ENCODE assay signal across 21 cellular contexts in the genomic region with DNA sequence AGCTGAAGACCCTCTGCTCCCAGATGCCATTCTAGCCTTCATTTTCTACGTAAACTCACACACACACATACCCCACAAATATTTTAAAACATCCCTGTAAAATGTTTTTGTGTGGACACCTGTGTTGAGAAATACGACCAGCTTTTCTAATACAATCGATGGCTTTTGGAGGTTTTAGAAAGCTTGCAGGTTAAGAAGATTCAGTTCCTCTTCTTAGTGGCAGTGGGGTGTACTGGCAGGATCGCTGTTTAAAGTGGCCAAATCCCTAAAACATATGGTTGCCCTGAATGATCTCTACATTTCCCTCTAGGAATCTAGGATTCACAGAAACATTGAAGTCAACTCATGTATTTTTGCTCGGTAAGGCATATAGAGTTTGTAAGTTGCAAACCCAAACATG.
A peak's percentile ranks its signal among the peaks of the same experiment; 100 is the strongest.
DNase-seq lines count a peak whose midpoint lies in the region; ATAC-seq, FAIRE-seq and TF ChIP-seq lines count a peak whose summit lies in the region.
"Had no signal": no experiment of that assay in that cellular context is flagged by ENCODE, and none has a peak within 500 bp of the region (broad histone marks: within the 10 kb centered on the region; RNA-seq: fewer than 3 reads in every experiment).

No MANE protein-coding gene starts in this region.

- intact Hi-C loops in adrenal gland (cut with DNase I), result no loop called here

- no peak for FAIRE-seq in H54 (lab: Jason Lieb, UNC)
- FAIRE-seq: D721Med, GM19239, H1 had no signal

- H3K27ac ChIP-seq in adrenal gland, result no peak overlapping the region

- TF ChIP-seq CTCF in GM12865 (IDR thresholded peaks at IDR 0.05; ENCODE audit: insufficient read depth, low read depth, low read length, missing control alignments) (no peak), adrenal gland (IDR thresholded peaks at IDR 0.05) (no peak)

- H3K4me3 ChIP-seq in GM12865 (ENCODE audit: low read depth, low read length), result no peak overlapping the region
- no peak overlapping the region for H3K4me3 ChIP-seq in adrenal gland

- TF ChIP-seq POLR2A in H54 (IDR thresholded peaks at IDR 0.05; ENCODE audit: low read depth, low read length), result no peak
- no peak for TF ChIP-seq POLR2A in adrenal gland (IDR thresholded peaks at IDR 0.05)

- 74 to 77% (median 76%) methylated on average over 5 of the region's 5 CpGs for WGBS in adrenal gland, 4 donors

- ATAC-seq in GM19351 (IDR thresholded peaks at IDR 0.05; ENCODE audit: unreplicated experiment), result peak; percentile 62
- peak; percentile 40 for ATAC-seq in HG02678 (IDR thresholded peaks at IDR 0.05; ENCODE audit: unreplicated experiment)
- no peak for ATAC-seq in HG03095 (IDR thresholded peaks at IDR 0.05; ENCODE audit: unreplicated experiment)
- ATAC-seq: T-helper 17 cell had no signal

- peak; percentile 27 for DNase-seq in GM12865 (ENCODE audit: low read depth)
- peak; percentile 66 for DNase-seq in RPMI8226
- DNase-seq in H54 (ENCODE audit: insufficient read length, low spot score), result no peak
- DNase-seq in adrenal gland, result no peak
- no peak for DNase-seq in activated CD8-positive, alpha-beta memory T cell treated with anti-CD3 and anti-CD28 coated beads for 24 hours
- DNase-seq: EL, KBM-7, NCI-H1092, NCI-H1436, NCI-H187 treated with DMSO at 0.1 percent for 48 hours, NCI-H2227 treated with DMSO at 0.1 percent for 48 hours, NCI-H510A, NCI-H748 treated with DMSO at 0.1 percent for 48 hours, Right ventricle myocardium superior, T-helper 17 cell had no signal

- no peaks in the 10 kb centered on the region for H3K9me3 ChIP-seq in adrenal gland (replicated peaks in 1 of 3)

- no peaks in the 10 kb centered on the region for H3K4me1 ChIP-seq in adrenal gland (replicated peaks in 1 of 2)

- no peaks in the 10 kb centered on the region for H3K36me3 ChIP-seq in adrenal gland (replicated peaks in 1 of 2)

- no peaks in the 10 kb centered on the region for H3K27me3 ChIP-seq in adrenal gland

Comparison
In these comparisons a context has a peak if more than half of its experiments do, and no peak if none do; other contexts are left out.
1. DNase-seq: peak in GM12865 (single experiment) and RPMI8226 (single experiment); none in H54 (single experiment), adrenal gland (0 of 7) and activated CD8-positive, alpha-beta memory T cell treated with anti-CD3 and anti-CD28 coated beads for 24 hours (single experiment).